In the genomic region with DNA sequence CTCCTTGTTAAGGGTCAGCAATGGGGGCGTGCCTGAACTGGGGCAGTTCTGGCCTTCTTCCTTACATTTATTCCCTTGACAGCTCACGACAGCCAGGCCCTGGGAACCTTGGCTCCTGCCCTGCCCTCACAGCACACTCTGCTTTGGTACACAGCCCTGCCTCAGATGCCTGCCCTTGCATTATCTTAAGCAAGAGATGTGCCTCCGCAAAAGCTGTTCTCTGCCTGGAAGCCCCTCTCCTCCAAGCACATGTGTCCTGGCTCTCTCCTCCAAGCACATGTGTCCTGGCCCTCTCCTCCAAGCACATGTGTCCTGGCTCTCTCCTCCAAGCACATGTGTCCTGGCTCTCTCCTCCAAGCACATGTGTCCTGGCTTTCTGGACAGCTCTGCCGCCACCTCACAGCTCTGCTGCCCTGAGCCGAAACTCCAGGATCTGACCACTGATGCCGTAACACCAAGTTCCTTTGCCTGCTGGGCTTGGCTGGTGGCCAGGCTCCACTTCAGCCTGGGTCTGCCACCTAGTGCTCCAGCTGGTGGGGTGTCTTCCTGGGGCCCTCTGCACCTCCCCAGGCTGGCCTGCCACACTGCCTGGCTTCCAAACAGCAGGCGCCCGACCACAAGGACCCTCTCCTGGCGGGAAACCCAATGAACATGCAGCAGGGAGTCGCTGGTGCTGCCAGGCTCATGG, we compare ENCODE assay signal across 9 cellular contexts. TPM values are rescaled to one million over a fixed set of nuclear protein-coding genes. Genes with fewer than 3 reads are reported as not detected.
DNase-seq lines count a peak whose midpoint lies in the region; ATAC-seq and TF ChIP-seq lines count a peak whose summit lies in the region.
"Had no signal": no experiment of that assay in that cellular context is flagged by ENCODE, and none has a peak within 500 bp of the region (broad histone marks: within the 10 kb centered on the region; RNA-seq: fewer than 3 reads in every experiment).

No MANE protein-coding gene starts in this region.

- H3K36me3 ChIP-seq in prostate gland (no peaks in the 10 kb centered on the region), colonic mucosa (no peaks in the 10 kb centered on the region)

- intact Hi-C loops in prostate gland (cut with DNase I) (no loop called here), colonic mucosa (cut with DNase I) (no loop called here)

- TF ChIP-seq POLR2A in prostate gland (IDR thresholded peaks at IDR 0.05) = no peak

- H3K27ac ChIP-seq in prostate gland (peak overlapping the region; percentile 30 to 34), colonic mucosa (no peak overlapping the region)

- peak overlapping the region in 1 of 2 donors; percentile 1 for H3K9ac ChIP-seq in colonic mucosa (ENCODE audit: low read depth in 2 of 2, low read length in 2 of 2)

- 43% methylated on average over 10 of the region's 10 CpGs for WGBS in prostate gland

- H3K4me3 ChIP-seq in epithelial cell of esophagus (ENCODE audit: low read length) (no peak overlapping the region), prostate gland (no peak overlapping the region), colonic mucosa (no peak overlapping the region)

- peaks cover 22% of the 10 kb centered on the region for H3K4me1 ChIP-seq in prostate gland (replicated peaks)
- no peaks in the 10 kb centered on the region for H3K4me1 ChIP-seq in colonic mucosa

- TF ChIP-seq CTCF in epithelial cell of esophagus (IDR thresholded peaks at IDR 0.05; ENCODE audit: insufficient read depth, low read depth, low read length, missing control alignments) (no peak), prostate gland (IDR thresholded peaks at IDR 0.05) (peak in 1 of 4 experiments; percentile 5), colonic mucosa (IDR thresholded peaks at IDR 0.05) (no peak)

- H3K27me3 ChIP-seq in prostate gland (replicated peaks; ENCODE audit: insufficient read depth) (no peaks in the 10 kb centered on the region), colonic mucosa (no peaks in the 10 kb centered on the region)

- DNase-seq in DMS79 (lab: John Stamatoyannopoulos, UW) = peak; percentile 47
- peak; percentile 38 for DNase-seq in NCI-H1694 treated with DMSO at 0.1 percent for 48 hours (lab: John Stamatoyannopoulos, UW)
- DNase-seq in epithelial cell of esophagus (ENCODE audit: low read depth) = peak; percentile 27
- no peak for DNase-seq in prostate gland (ENCODE audit: low spot score)
- DNase-seq in colonic mucosa = no peak
- no peak for DNase-seq in HuH-7.5 (ENCODE audit: low spot score)
- DNase-seq: activated CD4-positive, CD25-positive, alpha-beta regulatory T cell treated with anti-CD3 and anti-CD28 coated beads, Interleukin-2, amount 50 U/mL, for 72 hours had no signal

- ATAC-seq in GM19035 (IDR thresholded peaks at IDR 0.05; ENCODE audit: unreplicated experiment) (no peak), HG02938 (IDR thresholded peaks at IDR 0.05; ENCODE audit: unreplicated experiment) (no peak)

- H3K9me3 ChIP-seq in prostate gland (no peaks in the 10 kb centered on the region), colonic mucosa (no peaks in the 10 kb centered on the region)

RNA-seq across cellular contexts. Expression of a gene that starts 53.1 kb away (rescaled TPM):
- total RNA-seq in prostate gland (10 to 100 TPM in 1 of 2 donors, under 1 TPM in 1; 0.68 to 23.5 TPM), colonic mucosa (1 to 10 TPM; 1.7 to 5.6 TPM)

Comparison
In these comparisons a context has a peak if more than half of its experiments do, and no peak if none do; other contexts are left out.
1. DNase-seq: peak in DMS79 (single experiment), NCI-H1694 treated with DMSO at 0.1 percent for 48 hours (single experiment) and epithelial cell of esophagus (single experiment); none in prostate gland (single experiment), colonic mucosa (single experiment) and HuH-7.5 (single experiment).